Comparison of ENCODE assay signal across 15 cellular contexts in genomic region chr9:70533492-70533891, GRCh38.
"Had no signal": no experiment of that assay in that cellular context is flagged by ENCODE, and none has a peak within 500 bp of the region (broad histone marks: within the 10 kb centered on the region; RNA-seq: fewer than 3 reads in every experiment).

No MANE protein-coding gene starts in this region.

- H3K36me3 ChIP-seq: cardiac muscle cell, sigmoid colon, upper lobe of right lung had no signal

- H3K4me1 ChIP-seq: sigmoid colon, upper lobe of right lung had no signal

- H3K27me3 ChIP-seq: cardiac muscle cell, sigmoid colon, upper lobe of right lung had no signal

- DNase-seq: activated CD4-positive, alpha-beta T cell treated with anti-CD3 and anti-CD28 coated beads, Interleukin-2, amount 50 U/mL, for 1 hour; activated CD8-positive, alpha-beta memory T cell treated with anti-CD3 and anti-CD28 coated beads for 24 hours; activated CD8-positive, alpha-beta memory T cell treated with anti-CD3 and anti-CD28 coated beads, Interleukin-2, amount 50 U/mL, for 48 hours; activated effector memory CD4-positive, alpha-beta T cell treated with anti-CD3 and anti-CD28 coated beads, Interleukin-2, amount 50 U/mL, for 16 hours; activated T-cell treated with anti-CD3 and anti-CD28 coated beads, Interleukin-2, amount 50 U/mL, for 72 hours; amniotic stem cell; effector memory CD8-positive, alpha-beta T cell; foreskin fibroblast; sigmoid colon; stimulated activated CD4-positive, alpha-beta T cell treated with anti-CD3 and anti-CD28 coated beads, Interleukin-12 subunit alpha, Interleukin-12 subunit beta, amount 100 ng/mL, for 4 hours; stimulated activated CD4-positive, alpha-beta T cell treated with anti-CD3 and anti-CD28 coated beads, Interleukin-1b, Interleukin-23, amount 100 ng/mL, for 48 hours; stimulated activated CD8-positive, alpha-beta memory T cell treated with anti-CD3 and anti-CD28 coated beads, Interleukin-4, amount 100 ng/mL, for 48 hours; upper lobe of right lung had no signal

- H3K27ac ChIP-seq: cardiac muscle cell, sigmoid colon, upper lobe of right lung had no signal

- H3K9me3 ChIP-seq: sigmoid colon, upper lobe of right lung had no signal

- H3K4me3 ChIP-seq: cardiac muscle cell, sigmoid colon, upper lobe of right lung had no signal

- ATAC-seq: activated CD4-positive, CD25-positive, alpha-beta regulatory T cell treated with anti-CD3 and anti-CD28 coated beads, Interleukin-2, amount 50 U/mL, for 24 hours; effector memory CD8-positive, alpha-beta T cell; upper lobe of right lung had no signal
